In the genomic region with DNA sequence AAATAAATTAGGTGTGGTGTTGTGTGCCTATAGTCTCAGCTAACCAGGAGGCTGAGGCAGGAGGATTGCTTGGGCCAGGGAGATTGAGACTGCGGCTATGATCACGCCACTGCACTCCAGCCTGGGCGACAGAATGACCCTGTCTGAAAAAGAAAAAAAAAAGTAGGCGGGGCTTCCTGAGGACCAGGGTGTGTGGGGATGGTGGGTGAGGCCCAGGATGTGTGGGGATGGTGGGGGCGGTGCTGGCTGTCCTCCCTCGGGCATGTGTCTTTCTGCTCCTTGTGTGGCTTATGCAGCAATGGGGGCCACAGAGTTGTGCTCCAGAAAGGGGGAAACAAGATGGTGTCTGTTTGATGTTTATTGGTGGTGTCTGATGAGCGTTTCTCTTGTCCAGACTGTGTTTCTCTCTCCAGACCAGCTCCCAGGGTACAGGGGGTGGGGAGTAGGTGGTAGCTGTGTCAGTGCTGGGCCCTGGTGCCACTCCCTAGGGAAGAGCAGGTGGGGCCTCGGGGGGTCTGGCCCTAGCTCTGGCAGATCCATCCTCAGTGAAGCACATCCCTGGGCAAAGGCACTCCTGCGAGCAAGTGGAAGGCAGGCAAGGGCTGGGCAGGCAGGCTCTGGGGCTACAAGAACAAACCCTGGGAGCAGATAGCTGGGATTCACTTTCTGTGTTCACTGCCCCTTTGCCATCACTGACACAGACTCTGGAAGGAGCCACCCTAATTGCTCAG, we compare ENCODE assay signal across 1 cellular context.
A peak's percentile ranks its signal among the peaks of the same experiment; 100 is the strongest.
TF ChIP-seq lines count a peak whose summit lies in the region.

No MANE protein-coding gene starts in this region.

TF ChIP-seq in HepG2, 621 proteins besides CTCF, POLR2A, EP300 and RAD21 (continues in another document):
- TF ChIP-seq RORA (CRISPR knock-in tag; IDR thresholded peaks at IDR 0.05) = no peak
- no peak for TF ChIP-seq ZNF703 (CRISPR knock-in tag; IDR thresholded peaks at IDR 0.05; ENCODE audit: borderline replicate concordance)
- no peak for TF ChIP-seq ZNF383 (CRISPR knock-in tag; IDR thresholded peaks at IDR 0.05; ENCODE audit: borderline replicate concordance)
- TF ChIP-seq, protein P1, sequence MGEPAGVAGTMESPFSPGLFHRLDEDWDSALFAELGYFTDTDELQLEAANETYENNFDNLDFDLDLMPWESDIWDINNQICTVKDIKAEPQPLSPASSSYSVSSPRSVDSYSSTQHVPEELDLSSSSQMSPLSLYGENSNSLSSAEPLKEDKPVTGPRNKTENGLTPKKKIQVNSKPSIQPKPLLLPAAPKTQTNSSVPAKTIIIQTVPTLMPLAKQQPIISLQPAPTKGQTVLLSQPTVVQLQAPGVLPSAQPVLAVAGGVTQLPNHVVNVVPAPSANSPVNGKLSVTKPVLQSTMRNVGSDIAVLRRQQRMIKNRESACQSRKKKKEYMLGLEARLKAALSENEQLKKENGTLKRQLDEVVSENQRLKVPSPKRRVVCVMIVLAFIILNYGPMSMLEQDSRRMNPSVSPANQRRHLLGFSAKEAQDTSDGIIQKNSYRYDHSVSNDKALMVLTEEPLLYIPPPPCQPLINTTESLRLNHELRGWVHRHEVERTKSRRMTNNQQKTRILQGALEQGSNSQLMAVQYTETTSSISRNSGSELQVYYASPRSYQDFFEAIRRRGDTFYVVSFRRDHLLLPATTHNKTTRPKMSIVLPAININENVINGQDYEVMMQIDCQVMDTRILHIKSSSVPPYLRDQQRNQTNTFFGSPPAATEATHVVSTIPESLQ (CRISPR knock-in tag; conservative IDR thresholded peaks at IDR 0.05) = no peak
- no peak for TF ChIP-seq ZMAT3 (CRISPR knock-in tag; conservative IDR thresholded peaks at IDR 0.05)
- TF ChIP-seq POLR2G (IDR thresholded peaks at IDR 0.05; ENCODE audit: low read depth, low read length) = peak; percentile 52
- no peak for TF ChIP-seq TSC22D2 (CRISPR knock-in tag; IDR thresholded peaks at IDR 0.05; ENCODE audit: borderline replicate concordance)
- TF ChIP-seq ZNF235 (CRISPR knock-in tag; IDR thresholded peaks at IDR 0.05; ENCODE audit: borderline replicate concordance) = no peak
- 0 out of 2 replicates have a peak, but pooled peaks have one; percentile 66 for TF ChIP-seq PAF1 (CRISPR knock-in tag; IDR thresholded peaks at IDR 0.05)
- TF ChIP-seq ZNF839 (CRISPR knock-in tag; IDR thresholded peaks at IDR 0.05; ENCODE audit: borderline replicate concordance) = no peak
- no peak for TF ChIP-seq ZNF761 (CRISPR knock-in tag; conservative IDR thresholded peaks at IDR 0.05)
- TF ChIP-seq EEA1 (CRISPR knock-in tag; IDR thresholded peaks at IDR 0.05; ENCODE audit: borderline replicate concordance) = 0 out of 2 replicates have a peak, but pooled peaks have one; percentile 64
- TF ChIP-seq MXI1 (IDR thresholded peaks at IDR 0.05; ENCODE audit: borderline replicate concordance, low read depth, low read length) = no peak
- no peak for TF ChIP-seq ZNF430 (CRISPR knock-in tag; IDR thresholded peaks at IDR 0.05)
- no peak for TF ChIP-seq HMG20B (CRISPR knock-in tag; conservative IDR thresholded peaks at IDR 0.05)
- TF ChIP-seq RFXANK (CRISPR knock-in tag; IDR thresholded peaks at IDR 0.05) = no peak
- TF ChIP-seq NONO (IDR thresholded peaks at IDR 0.05) = no peak
- TF ChIP-seq NONO (CRISPR knock-in tag; conservative IDR thresholded peaks at IDR 0.05) = peak; percentile 26; the same call in 1 of the 2 replicates
- no peak for TF ChIP-seq BORCS8-MEF2B (CRISPR knock-in tag; IDR thresholded peaks at IDR 0.05)
- TF ChIP-seq CHD4 (IDR thresholded peaks at IDR 0.05; ENCODE audit: borderline replicate concordance, low read length) = no peak
- peak; percentile 56; the same call in 1 of the 2 replicates for TF ChIP-seq ZNF563 (CRISPR knock-in tag; IDR thresholded peaks at IDR 0.05)
- TF ChIP-seq, protein P2, sequence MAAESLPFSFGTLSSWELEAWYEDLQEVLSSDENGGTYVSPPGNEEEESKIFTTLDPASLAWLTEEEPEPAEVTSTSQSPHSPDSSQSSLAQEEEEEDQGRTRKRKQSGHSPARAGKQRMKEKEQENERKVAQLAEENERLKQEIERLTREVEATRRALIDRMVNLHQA (CRISPR knock-in tag; IDR thresholded peaks at IDR 0.05) = no peak
- TF ChIP-seq, protein P3, sequence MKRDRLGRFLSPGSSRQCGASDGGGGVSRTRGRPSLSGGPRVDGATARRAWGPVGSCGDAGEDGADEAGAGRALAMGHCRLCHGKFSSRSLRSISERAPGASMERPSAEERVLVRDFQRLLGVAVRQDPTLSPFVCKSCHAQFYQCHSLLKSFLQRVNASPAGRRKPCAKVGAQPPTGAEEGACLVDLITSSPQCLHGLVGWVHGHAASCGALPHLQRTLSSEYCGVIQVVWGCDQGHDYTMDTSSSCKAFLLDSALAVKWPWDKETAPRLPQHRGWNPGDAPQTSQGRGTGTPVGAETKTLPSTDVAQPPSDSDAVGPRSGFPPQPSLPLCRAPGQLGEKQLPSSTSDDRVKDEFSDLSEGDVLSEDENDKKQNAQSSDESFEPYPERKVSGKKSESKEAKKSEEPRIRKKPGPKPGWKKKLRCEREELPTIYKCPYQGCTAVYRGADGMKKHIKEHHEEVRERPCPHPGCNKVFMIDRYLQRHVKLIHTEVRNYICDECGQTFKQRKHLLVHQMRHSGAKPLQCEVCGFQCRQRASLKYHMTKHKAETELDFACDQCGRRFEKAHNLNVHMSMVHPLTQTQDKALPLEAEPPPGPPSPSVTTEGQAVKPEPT (CRISPR knock-in tag; IDR thresholded peaks at IDR 0.05; ENCODE audit: low read depth) = no peak
- TF ChIP-seq STAG1 (CRISPR knock-in tag; IDR thresholded peaks at IDR 0.05) = no peak
- TF ChIP-seq MXD1 (CRISPR knock-in tag; IDR thresholded peaks at IDR 0.05) = 0 out of 2 replicates have a peak, but pooled peaks have one; percentile 58
- TF ChIP-seq ZNF232 (CRISPR knock-in tag; IDR thresholded peaks at IDR 0.05; ENCODE audit: borderline replicate concordance) = no peak
- no peak for TF ChIP-seq ZNF253 (CRISPR knock-in tag; IDR thresholded peaks at IDR 0.05; ENCODE audit: borderline replicate concordance)
- 0 out of 2 replicates have a peak, but pooled peaks have one; percentile 25 for TF ChIP-seq E2F2 (CRISPR knock-in tag; IDR thresholded peaks at IDR 0.05; ENCODE audit: borderline replicate concordance)
- 0 out of 2 replicates have a peak, but pooled peaks have one; percentile 21 for TF ChIP-seq ZSCAN31 (CRISPR knock-in tag; IDR thresholded peaks at IDR 0.05; ENCODE audit: low read depth)
- TF ChIP-seq HES4 (CRISPR knock-in tag; IDR thresholded peaks at IDR 0.05; ENCODE audit: borderline replicate concordance) = 0 out of 2 replicates have a peak, but pooled peaks have one; percentile 10
- TF ChIP-seq ZNF782 (CRISPR knock-in tag; IDR thresholded peaks at IDR 0.05; ENCODE audit: borderline replicate concordance) = 0 out of 2 replicates have a peak, but pooled peaks have one; percentile 4
- peak; percentile 26; the same call in 1 of the 2 replicates for TF ChIP-seq POLR2AphosphoS5 (IDR thresholded peaks at IDR 0.05; ENCODE audit: low read depth, low read length)
- no peak for TF ChIP-seq ZBTB44 (CRISPR knock-in tag; IDR thresholded peaks at IDR 0.05)
- TF ChIP-seq ATF5 (CRISPR knock-in tag; IDR thresholded peaks at IDR 0.05; ENCODE audit: low read depth) = 0 out of 2 replicates have a peak, but pooled peaks have one; percentile 5
- no peak for TF ChIP-seq JDP2 (CRISPR knock-in tag; IDR thresholded peaks at IDR 0.05; ENCODE audit: borderline replicate concordance)
- TF ChIP-seq, protein P4, sequence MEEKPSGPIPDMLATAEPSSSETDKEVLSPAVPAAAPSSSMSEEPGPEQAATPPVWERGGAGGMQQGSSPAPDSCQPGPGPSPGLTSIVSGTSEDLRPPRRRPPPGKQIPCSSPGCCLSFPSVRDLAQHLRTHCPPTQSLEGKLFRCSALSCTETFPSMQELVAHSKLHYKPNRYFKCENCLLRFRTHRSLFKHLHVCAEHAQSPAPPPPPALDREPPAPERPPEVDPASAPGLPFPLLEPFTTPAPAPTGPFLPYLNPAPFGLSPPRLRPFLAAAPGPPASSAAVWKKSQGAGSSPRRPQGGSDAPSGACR (CRISPR knock-in tag; IDR thresholded peaks at IDR 0.05) = no peak
- TF ChIP-seq GATAD2A (CRISPR knock-in tag; IDR thresholded peaks at IDR 0.05) = no peak
- TF ChIP-seq ZFAT (CRISPR knock-in tag; conservative IDR thresholded peaks at IDR 0.05) = no peak
- no peak for TF ChIP-seq SOX6 (IDR thresholded peaks at IDR 0.05)
- TF ChIP-seq SOX6 (CRISPR knock-in tag; IDR thresholded peaks at IDR 0.05) = no peak
- 0 out of 2 replicates have a peak, but pooled peaks have one; percentile 38 for TF ChIP-seq CCDC6 (CRISPR knock-in tag; IDR thresholded peaks at IDR 0.05)
- no peak for TF ChIP-seq ELF1 (CRISPR knock-in tag; IDR thresholded peaks at IDR 0.05)
- 0 out of 2 replicates have a peak, but pooled peaks have one; percentile 6 for TF ChIP-seq ATF7-NPFF (CRISPR knock-in tag; IDR thresholded peaks at IDR 0.05; ENCODE audit: low read depth)
- TF ChIP-seq ZSCAN29 (CRISPR knock-in tag; conservative IDR thresholded peaks at IDR 0.05) = no peak
- TF ChIP-seq GZF1 (CRISPR knock-in tag; IDR thresholded peaks at IDR 0.05) = no peak
- TF ChIP-seq ZFY (CRISPR knock-in tag; IDR thresholded peaks at IDR 0.05) = 0 out of 2 replicates have a peak, but pooled peaks have one; percentile 4
- no peak for TF ChIP-seq SRSF4 (IDR thresholded peaks at IDR 0.05; ENCODE audit: low read depth, low read length, poor library complexity, severe bottlenecking)
- 0 out of 2 replicates have a peak, but pooled peaks have one; percentile 1 for TF ChIP-seq NRL (CRISPR knock-in tag; IDR thresholded peaks at IDR 0.05; ENCODE audit: borderline replicate concordance)
- no peak for TF ChIP-seq FOXA1 (IDR thresholded peaks at IDR 0.05)
- no peak for TF ChIP-seq FOXA1 (CRISPR knock-in tag; IDR thresholded peaks at IDR 0.05)
- no peak for TF ChIP-seq PHF21A (CRISPR knock-in tag; IDR thresholded peaks at IDR 0.05)
- TF ChIP-seq BRCA1 (CRISPR knock-in tag; IDR thresholded peaks at IDR 0.05) = no peak
- TF ChIP-seq KLF12 (CRISPR knock-in tag; IDR thresholded peaks at IDR 0.05; ENCODE audit: borderline replicate concordance) = 0 out of 2 replicates have a peak, but pooled peaks have one; percentile 26
- TF ChIP-seq ZNF207 (IDR thresholded peaks at IDR 0.05; ENCODE audit: borderline replicate concordance) = no peak
- no peak for TF ChIP-seq SAP130 (CRISPR knock-in tag; IDR thresholded peaks at IDR 0.05; ENCODE audit: low read depth)
- TF ChIP-seq MTF1 (CRISPR knock-in tag; IDR thresholded peaks at IDR 0.05) = no peak
- 0 out of 2 replicates have a peak, but pooled peaks have one; percentile 25 for TF ChIP-seq NFKB2 (CRISPR knock-in tag; IDR thresholded peaks at IDR 0.05; ENCODE audit: borderline replicate concordance)
- TF ChIP-seq ZNF704 (CRISPR knock-in tag; IDR thresholded peaks at IDR 0.05; ENCODE audit: borderline replicate concordance) = peak; percentile 48; the same call in 1 of the 2 replicates
- no peak for TF ChIP-seq ZNF547 (CRISPR knock-in tag; IDR thresholded peaks at IDR 0.05)
- 0 out of 2 replicates have a peak, but pooled peaks have one; percentile 28 for TF ChIP-seq HHEX (CRISPR knock-in tag; IDR thresholded peaks at IDR 0.05)
- no peak for TF ChIP-seq RBAK (CRISPR knock-in tag; IDR thresholded peaks at IDR 0.05)
- TF ChIP-seq ZNF709 (CRISPR knock-in tag; IDR thresholded peaks at IDR 0.05) = 0 out of 2 replicates have a peak, but pooled peaks have one; percentile 42
- TF ChIP-seq, protein P5, sequence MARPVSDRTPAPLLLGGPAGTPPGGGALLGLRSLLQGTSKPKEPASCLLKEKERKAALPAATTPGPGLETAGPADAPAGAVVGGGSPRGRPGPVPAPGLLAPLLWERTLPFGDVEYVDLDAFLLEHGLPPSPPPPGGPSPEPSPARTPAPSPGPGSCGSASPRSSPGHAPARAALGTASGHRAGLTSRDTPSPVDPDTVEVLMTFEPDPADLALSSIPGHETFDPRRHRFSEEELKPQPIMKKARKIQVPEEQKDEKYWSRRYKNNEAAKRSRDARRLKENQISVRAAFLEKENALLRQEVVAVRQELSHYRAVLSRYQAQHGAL (CRISPR knock-in tag; IDR thresholded peaks at IDR 0.05; ENCODE audit: not compliant biosample characterization) = no peak
- TF ChIP-seq CAMTA2 (CRISPR knock-in tag; IDR thresholded peaks at IDR 0.05; ENCODE audit: borderline replicate concordance) = 0 out of 2 replicates have a peak, but pooled peaks have one; percentile 62
